1 cellular context compared by ENCODE assay signal in the genomic region with DNA sequence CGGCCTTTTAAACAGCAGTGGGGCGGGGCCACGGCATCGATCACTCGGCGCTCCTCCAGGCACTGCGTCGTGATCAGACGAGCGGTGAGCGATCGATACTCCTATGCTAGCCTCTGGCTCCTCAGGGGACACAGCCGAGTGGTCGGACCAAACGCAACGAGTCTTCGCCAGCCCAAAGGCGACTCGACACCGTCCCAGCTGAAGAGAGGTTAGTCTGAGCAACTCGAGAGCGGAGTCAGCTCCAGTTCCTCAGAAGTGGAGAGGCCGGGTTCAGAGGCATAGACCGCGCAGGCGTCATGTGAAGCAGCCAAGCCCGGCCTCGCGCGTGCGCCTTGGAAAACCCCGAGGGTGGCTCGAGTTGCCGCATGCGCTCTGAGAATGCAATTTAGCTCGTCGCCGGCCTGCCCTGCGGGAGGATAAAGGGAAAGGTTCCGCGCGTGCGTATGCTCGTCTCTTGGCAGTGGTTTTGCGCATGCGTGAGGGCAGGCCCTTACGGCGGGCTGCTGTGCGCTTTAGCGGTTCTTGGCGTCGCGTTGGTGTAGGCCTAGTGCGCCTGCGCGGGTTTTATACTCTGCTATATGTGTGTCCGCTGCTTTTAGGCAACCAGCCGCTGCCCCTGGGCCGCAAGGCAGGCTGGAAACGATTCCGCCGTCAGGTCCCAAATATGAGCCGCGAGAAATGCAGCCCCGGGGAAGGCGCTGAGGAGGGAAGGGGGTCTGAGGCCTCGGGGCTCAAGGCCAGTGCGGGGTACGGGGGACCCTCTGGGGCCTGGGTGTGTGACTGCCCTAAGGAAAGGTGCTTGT.
TF ChIP-seq lines count a peak whose summit lies in the region.

A gene (plus strand): TSS at position 98 of the 803 bp plus-strand sequence. CDS start 6,598 bp downstream, outside the sequence.

TF ChIP-seq in HepG2, 621 proteins besides CTCF, POLR2A, EP300 and RAD21 (continued from another document and continues in another):
- TF ChIP-seq, protein P1, sequence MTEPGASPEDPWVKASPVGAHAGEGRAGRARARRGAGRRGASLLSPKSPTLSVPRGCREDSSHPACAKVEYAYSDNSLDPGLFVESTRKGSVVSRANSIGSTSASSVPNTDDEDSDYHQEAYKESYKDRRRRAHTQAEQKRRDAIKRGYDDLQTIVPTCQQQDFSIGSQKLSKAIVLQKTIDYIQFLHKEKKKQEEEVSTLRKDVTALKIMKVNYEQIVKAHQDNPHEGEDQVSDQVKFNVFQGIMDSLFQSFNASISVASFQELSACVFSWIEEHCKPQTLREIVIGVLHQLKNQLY (CRISPR knock-in tag; IDR thresholded peaks at IDR 0.05), result peak; percentile 79
- TF ChIP-seq ONECUT2 (CRISPR knock-in tag; IDR thresholded peaks at IDR 0.05), result peak; percentile 98
- no peak; the same call in 1 of the 2 replicates for TF ChIP-seq REL (CRISPR knock-in tag; conservative IDR thresholded peaks at IDR 0.05)
- TF ChIP-seq NFKBIZ (CRISPR knock-in tag; IDR thresholded peaks at IDR 0.05), result peak; percentile 81; the same call in 1 of the 2 replicates
- TF ChIP-seq, protein P2, sequence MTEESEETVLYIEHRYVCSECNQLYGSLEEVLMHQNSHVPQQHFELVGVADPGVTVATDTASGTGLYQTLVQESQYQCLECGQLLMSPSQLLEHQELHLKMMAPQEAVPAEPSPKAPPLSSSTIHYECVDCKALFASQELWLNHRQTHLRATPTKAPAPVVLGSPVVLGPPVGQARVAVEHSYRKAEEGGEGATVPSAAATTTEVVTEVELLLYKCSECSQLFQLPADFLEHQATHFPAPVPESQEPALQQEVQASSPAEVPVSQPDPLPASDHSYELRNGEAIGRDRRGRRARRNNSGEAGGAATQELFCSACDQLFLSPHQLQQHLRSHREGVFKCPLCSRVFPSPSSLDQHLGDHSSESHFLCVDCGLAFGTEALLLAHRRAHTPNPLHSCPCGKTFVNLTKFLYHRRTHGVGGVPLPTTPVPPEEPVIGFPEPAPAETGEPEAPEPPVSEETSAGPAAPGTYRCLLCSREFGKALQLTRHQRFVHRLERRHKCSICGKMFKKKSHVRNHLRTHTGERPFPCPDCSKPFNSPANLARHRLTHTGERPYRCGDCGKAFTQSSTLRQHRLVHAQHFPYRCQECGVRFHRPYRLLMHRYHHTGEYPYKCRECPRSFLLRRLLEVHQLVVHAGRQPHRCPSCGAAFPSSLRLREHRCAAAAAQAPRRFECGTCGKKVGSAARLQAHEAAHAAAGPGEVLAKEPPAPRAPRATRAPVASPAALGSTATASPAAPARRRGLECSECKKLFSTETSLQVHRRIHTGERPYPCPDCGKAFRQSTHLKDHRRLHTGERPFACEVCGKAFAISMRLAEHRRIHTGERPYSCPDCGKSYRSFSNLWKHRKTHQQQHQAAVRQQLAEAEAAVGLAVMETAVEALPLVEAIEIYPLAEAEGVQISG (CRISPR knock-in tag; IDR thresholded peaks at IDR 0.05), result peak; percentile 88
- TF ChIP-seq, protein P3, sequence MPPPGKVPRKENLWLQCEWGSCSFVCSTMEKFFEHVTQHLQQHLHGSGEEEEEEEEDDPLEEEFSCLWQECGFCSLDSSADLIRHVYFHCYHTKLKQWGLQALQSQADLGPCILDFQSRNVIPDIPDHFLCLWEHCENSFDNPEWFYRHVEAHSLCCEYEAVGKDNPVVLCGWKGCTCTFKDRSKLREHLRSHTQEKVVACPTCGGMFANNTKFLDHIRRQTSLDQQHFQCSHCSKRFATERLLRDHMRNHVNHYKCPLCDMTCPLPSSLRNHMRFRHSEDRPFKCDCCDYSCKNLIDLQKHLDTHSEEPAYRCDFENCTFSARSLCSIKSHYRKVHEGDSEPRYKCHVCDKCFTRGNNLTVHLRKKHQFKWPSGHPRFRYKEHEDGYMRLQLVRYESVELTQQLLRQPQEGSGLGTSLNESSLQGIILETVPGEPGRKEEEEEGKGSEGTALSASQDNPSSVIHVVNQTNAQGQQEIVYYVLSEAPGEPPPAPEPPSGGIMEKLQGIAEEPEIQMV (CRISPR knock-in tag; IDR thresholded peaks at IDR 0.05; ENCODE audit: low read depth), result peak; percentile 83; the same call in 1 of the 2 replicates
- TF ChIP-seq, protein P4, sequence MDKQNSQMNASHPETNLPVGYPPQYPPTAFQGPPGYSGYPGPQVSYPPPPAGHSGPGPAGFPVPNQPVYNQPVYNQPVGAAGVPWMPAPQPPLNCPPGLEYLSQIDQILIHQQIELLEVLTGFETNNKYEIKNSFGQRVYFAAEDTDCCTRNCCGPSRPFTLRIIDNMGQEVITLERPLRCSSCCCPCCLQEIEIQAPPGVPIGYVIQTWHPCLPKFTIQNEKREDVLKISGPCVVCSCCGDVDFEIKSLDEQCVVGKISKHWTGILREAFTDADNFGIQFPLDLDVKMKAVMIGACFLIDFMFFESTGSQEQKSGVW (CRISPR knock-in tag; IDR thresholded peaks at IDR 0.05; ENCODE audit: borderline replicate concordance), result no peak
- no peak for TF ChIP-seq LCORL (IDR thresholded peaks at IDR 0.05)
- peak; percentile 62; the same call in 1 of the 2 replicates for TF ChIP-seq LCORL (CRISPR knock-in tag; IDR thresholded peaks at IDR 0.05)
- TF ChIP-seq ZNF253 (CRISPR knock-in tag; IDR thresholded peaks at IDR 0.05; ENCODE audit: borderline replicate concordance), result 0 out of 2 replicates have a peak, but pooled peaks have one; percentile 58
- no peak for TF ChIP-seq IKZF4 (CRISPR knock-in tag; IDR thresholded peaks at IDR 0.05; ENCODE audit: borderline replicate concordance, low read depth, not compliant biosample characterization)
- no peak for TF ChIP-seq NFE2L2 (IDR thresholded peaks at IDR 0.05; ENCODE audit: low read length)
- TF ChIP-seq HNRNPLL (IDR thresholded peaks at IDR 0.05; ENCODE audit: low read depth, low read length, poor library complexity, severe bottlenecking), result peak; percentile 95
- peak; percentile 84; the same call in 1 of the 2 replicates for TF ChIP-seq ZNF468 (CRISPR knock-in tag; IDR thresholded peaks at IDR 0.05)
- no peak for TF ChIP-seq ZNF569 (CRISPR knock-in tag; IDR thresholded peaks at IDR 0.05; ENCODE audit: borderline replicate concordance)
- TF ChIP-seq, protein P5, sequence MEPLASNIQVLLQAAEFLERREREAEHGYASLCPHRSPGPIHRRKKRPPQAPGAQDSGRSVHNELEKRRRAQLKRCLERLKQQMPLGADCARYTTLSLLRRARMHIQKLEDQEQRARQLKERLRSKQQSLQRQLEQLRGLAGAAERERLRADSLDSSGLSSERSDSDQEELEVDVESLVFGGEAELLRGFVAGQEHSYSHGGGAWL (CRISPR knock-in tag; IDR thresholded peaks at IDR 0.05), result peak; percentile 66
- TF ChIP-seq ZNF292 (CRISPR knock-in tag; IDR thresholded peaks at IDR 0.05; ENCODE audit: borderline replicate concordance, low read depth), result peak; percentile 78
- TF ChIP-seq, protein P6, sequence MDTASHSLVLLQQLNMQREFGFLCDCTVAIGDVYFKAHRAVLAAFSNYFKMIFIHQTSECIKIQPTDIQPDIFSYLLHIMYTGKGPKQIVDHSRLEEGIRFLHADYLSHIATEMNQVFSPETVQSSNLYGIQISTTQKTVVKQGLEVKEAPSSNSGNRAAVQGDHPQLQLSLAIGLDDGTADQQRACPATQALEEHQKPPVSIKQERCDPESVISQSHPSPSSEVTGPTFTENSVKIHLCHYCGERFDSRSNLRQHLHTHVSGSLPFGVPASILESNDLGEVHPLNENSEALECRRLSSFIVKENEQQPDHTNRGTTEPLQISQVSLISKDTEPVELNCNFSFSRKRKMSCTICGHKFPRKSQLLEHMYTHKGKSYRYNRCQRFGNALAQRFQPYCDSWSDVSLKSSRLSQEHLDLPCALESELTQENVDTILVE (CRISPR knock-in tag; IDR thresholded peaks at IDR 0.05), result peak; percentile 83; the same call in 1 of the 2 replicates
- TF ChIP-seq, protein P7, sequence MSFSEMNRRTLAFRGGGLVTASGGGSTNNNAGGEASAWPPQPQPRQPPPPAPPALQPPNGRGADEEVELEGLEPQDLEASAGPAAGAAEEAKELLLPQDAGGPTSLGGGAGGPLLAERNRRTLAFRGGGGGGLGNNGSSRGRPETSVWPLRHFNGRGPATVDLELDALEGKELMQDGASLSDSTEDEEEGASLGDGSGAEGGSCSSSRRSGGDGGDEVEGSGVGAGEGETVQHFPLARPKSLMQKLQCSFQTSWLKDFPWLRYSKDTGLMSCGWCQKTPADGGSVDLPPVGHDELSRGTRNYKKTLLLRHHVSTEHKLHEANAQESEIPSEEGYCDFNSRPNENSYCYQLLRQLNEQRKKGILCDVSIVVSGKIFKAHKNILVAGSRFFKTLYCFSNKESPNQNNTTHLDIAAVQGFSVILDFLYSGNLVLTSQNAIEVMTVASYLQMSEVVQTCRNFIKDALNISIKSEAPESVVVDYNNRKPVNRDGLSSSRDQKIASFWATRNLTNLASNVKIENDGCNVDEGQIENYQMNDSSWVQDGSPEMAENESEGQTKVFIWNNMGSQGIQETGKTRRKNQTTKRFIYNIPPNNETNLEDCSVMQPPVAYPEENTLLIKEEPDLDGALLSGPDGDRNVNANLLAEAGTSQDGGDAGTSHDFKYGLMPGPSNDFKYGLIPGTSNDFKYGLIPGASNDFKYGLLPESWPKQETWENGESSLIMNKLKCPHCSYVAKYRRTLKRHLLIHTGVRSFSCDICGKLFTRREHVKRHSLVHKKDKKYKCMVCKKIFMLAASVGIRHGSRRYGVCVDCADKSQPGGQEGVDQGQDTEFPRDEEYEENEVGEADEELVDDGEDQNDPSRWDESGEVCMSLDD (CRISPR knock-in tag; IDR thresholded peaks at IDR 0.05; ENCODE audit: borderline replicate concordance), result peak; percentile 53; the same call in 1 of the 2 replicates
- peak; percentile 70; the same call in 1 of the 2 replicates for TF ChIP-seq EEA1 (CRISPR knock-in tag; IDR thresholded peaks at IDR 0.05; ENCODE audit: borderline replicate concordance)
- no peak; the same call in 1 of the 2 replicates for TF ChIP-seq RFX1 (IDR thresholded peaks at IDR 0.05)
- TF ChIP-seq ZNF496 (CRISPR knock-in tag; IDR thresholded peaks at IDR 0.05; ENCODE audit: insufficient replicate concordance), result no peak
- TF ChIP-seq, protein P8, sequence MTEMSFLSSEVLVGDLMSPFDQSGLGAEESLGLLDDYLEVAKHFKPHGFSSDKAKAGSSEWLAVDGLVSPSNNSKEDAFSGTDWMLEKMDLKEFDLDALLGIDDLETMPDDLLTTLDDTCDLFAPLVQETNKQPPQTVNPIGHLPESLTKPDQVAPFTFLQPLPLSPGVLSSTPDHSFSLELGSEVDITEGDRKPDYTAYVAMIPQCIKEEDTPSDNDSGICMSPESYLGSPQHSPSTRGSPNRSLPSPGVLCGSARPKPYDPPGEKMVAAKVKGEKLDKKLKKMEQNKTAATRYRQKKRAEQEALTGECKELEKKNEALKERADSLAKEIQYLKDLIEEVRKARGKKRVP (CRISPR knock-in tag; IDR thresholded peaks at IDR 0.05), result no peak
- TF ChIP-seq GTF3A (CRISPR knock-in tag; conservative IDR thresholded peaks at IDR 0.05), result 0 out of 2 replicates have a peak, but pooled peaks have one; percentile 15
- peak; percentile 92 for TF ChIP-seq KDM2A (CRISPR knock-in tag; IDR thresholded peaks at IDR 0.05; ENCODE audit: borderline replicate concordance, low read depth)
- no peak for TF ChIP-seq ZNF775 (CRISPR knock-in tag; IDR thresholded peaks at IDR 0.05; ENCODE audit: borderline replicate concordance)
- TF ChIP-seq, protein P9, sequence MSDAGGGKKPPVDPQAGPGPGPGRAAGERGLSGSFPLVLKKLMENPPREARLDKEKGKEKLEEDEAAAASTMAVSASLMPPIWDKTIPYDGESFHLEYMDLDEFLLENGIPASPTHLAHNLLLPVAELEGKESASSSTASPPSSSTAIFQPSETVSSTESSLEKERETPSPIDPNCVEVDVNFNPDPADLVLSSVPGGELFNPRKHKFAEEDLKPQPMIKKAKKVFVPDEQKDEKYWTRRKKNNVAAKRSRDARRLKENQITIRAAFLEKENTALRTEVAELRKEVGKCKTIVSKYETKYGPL (CRISPR knock-in tag; IDR thresholded peaks at IDR 0.05), result no peak; the same call in 1 of the 2 replicates
- TF ChIP-seq TBP (CRISPR knock-in tag; IDR thresholded peaks at IDR 0.05), result no peak
- TF ChIP-seq HMGA1 (CRISPR knock-in tag; conservative IDR thresholded peaks at IDR 0.05), result no peak
- peak; percentile 92 for TF ChIP-seq SALL1 (CRISPR knock-in tag; IDR thresholded peaks at IDR 0.05)
- no peak; the same call in 1 of the 2 replicates for TF ChIP-seq ZNF652 (CRISPR knock-in tag; IDR thresholded peaks at IDR 0.05; ENCODE audit: borderline replicate concordance, low read depth)
- peak; percentile 53 for TF ChIP-seq ZNF616 (CRISPR knock-in tag; IDR thresholded peaks at IDR 0.05; ENCODE audit: low read depth)
- TF ChIP-seq, protein P10, sequence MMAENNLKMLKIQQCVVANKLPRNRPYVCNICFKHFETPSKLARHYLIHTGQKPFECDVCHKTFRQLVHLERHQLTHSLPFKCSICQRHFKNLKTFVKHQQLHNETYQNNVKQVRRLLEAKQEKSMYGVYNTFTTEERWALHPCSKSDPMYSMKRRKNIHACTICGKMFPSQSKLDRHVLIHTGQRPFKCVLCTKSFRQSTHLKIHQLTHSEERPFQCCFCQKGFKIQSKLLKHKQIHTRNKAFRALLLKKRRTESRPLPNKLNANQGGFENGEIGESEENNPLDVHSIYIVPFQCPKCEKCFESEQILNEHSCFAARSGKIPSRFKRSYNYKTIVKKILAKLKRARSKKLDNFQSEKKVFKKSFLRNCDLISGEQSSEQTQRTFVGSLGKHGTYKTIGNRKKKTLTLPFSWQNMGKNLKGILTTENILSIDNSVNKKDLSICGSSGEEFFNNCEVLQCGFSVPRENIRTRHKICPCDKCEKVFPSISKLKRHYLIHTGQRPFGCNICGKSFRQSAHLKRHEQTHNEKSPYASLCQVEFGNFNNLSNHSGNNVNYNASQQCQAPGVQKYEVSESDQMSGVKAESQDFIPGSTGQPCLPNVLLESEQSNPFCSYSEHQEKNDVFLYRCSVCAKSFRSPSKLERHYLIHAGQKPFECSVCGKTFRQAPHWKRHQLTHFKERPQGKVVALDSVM (CRISPR knock-in tag; IDR thresholded peaks at IDR 0.05), result no peak
- TF ChIP-seq CREM (IDR thresholded peaks at IDR 0.05), result peak; percentile 87
- peak; percentile 51; the same call in 1 of the 2 replicates for TF ChIP-seq CREM (CRISPR knock-in tag; IDR thresholded peaks at IDR 0.05)
- TF ChIP-seq JUN (CRISPR knock-in tag; IDR thresholded peaks at IDR 0.05), result peak; percentile 69; the same call in 1 of the 2 replicates
- peak; percentile 91; the same call in 1 of the 2 replicates for TF ChIP-seq ZNF558 (CRISPR knock-in tag; IDR thresholded peaks at IDR 0.05; ENCODE audit: borderline replicate concordance)
- TF ChIP-seq BORCS8-MEF2B (CRISPR knock-in tag; IDR thresholded peaks at IDR 0.05), result peak; percentile 86
- no peak for TF ChIP-seq FOXA1 (IDR thresholded peaks at IDR 0.05)
- peak; percentile 42; the same call in 1 of the 2 replicates for TF ChIP-seq FOXA1 (CRISPR knock-in tag; IDR thresholded peaks at IDR 0.05)
- peak; percentile 84 for TF ChIP-seq HOXA5 (CRISPR knock-in tag; IDR thresholded peaks at IDR 0.05)
- peak; percentile 42; the same call in 1 of the 2 replicates for TF ChIP-seq MTA1 (CRISPR knock-in tag; IDR thresholded peaks at IDR 0.05; ENCODE audit: borderline replicate concordance)
- TF ChIP-seq ZNF737 (CRISPR knock-in tag; IDR thresholded peaks at IDR 0.05; ENCODE audit: borderline replicate concordance), result no peak
- peak; percentile 98 for TF ChIP-seq KLF12 (CRISPR knock-in tag; IDR thresholded peaks at IDR 0.05; ENCODE audit: borderline replicate concordance)
- TF ChIP-seq, protein P11, sequence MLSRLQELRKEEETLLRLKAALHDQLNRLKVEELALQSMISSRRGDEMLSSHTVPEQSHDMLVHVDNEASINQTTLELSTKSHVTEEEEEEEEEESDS (CRISPR knock-in tag; IDR thresholded peaks at IDR 0.05; ENCODE audit: borderline replicate concordance), result peak; percentile 64
- no peak for TF ChIP-seq SCMH1 (CRISPR knock-in tag; IDR thresholded peaks at IDR 0.05; ENCODE audit: borderline replicate concordance)
